29 cellular contexts compared by ENCODE assay signal in genomic region chr6:87743454-87743853, GRCh38.
"Had no signal": no experiment of that assay in that cellular context is flagged by ENCODE, and none has a peak within 500 bp of the region (broad histone marks: within the 10 kb centered on the region; RNA-seq: fewer than 3 reads in every experiment).

No MANE protein-coding gene starts in this region.

- H2AFZ ChIP-seq: hepatocyte had no signal

- H3K27ac Mint-ChIP-seq: activated CD8-positive, alpha-beta T cell treated with anti-CD3 and anti-CD28 coated beads for 36 hours; progenitor cell of endocrine pancreas; stimulated activated naive B cell treated with anti-CD40 and anti-IgM and Interleukin-4, amounts not matched to agents 10 μg/mL and 1 μg/mL and 100 μg/mL, for 72 hours had no signal

- H3K36me3 Mint-ChIP-seq: natural killer cell had no signal

- H3K27me3 Mint-ChIP-seq: activated CD8-positive, alpha-beta T cell treated with anti-CD3 and anti-CD28 coated beads for 36 hours; progenitor cell of endocrine pancreas; stimulated activated naive B cell treated with anti-CD40 and anti-IgM and Interleukin-4, amounts not matched to agents 10 μg/mL and 1 μg/mL and 100 μg/mL, for 72 hours had no signal

- H3K9me3 Mint-ChIP-seq: activated CD8-positive, alpha-beta T cell treated with anti-CD3 and anti-CD28 coated beads for 36 hours; natural killer cell had no signal

- ATAC-seq: activated CD8-positive, alpha-beta T cell treated with anti-CD3 and anti-CD28 coated beads for 36 hours; activated naive CD4-positive, alpha-beta T cell treated with anti-CD3 and anti-CD28 coated beads, Interleukin-2, amount 50 U/mL, for 72 hours; activated T-cell treated with anti-CD3 and anti-CD28 coated beads, Interleukin-2, amount 50 U/mL, for 72 hours; gastrocnemius medialis; natural killer cell; sciatic nerve; stimulated activated naive B cell treated with anti-CD40 and anti-IgM and Interleukin-4, amounts not matched to agents 10 μg/mL and 1 μg/mL and 100 μg/mL, for 72 hours; upper lobe of right lung had no signal

- DNase-seq: activated CD4-positive, alpha-beta T cell treated with anti-CD3 and anti-CD28 coated beads, Interleukin-2, amount 50 U/mL, for 1 hour; activated CD4-positive, CD25-positive, alpha-beta regulatory T cell treated with anti-CD3 and anti-CD28 coated beads, Interleukin-2, amount 50 U/mL, for 72 hours; activated CD8-positive, alpha-beta T cell treated with anti-CD3 and anti-CD28 coated beads for 36 hours; activated naive CD4-positive, alpha-beta T cell; activated T-cell treated with anti-CD3 and anti-CD28 coated beads for 4 hours; activated T-cell treated with anti-CD3 and anti-CD28 coated beads, Interleukin-2, amount 50 U/mL, for 72 hours; dorsolateral prefrontal cortex; effector memory CD4-positive, alpha-beta T cell; erythroblast; gastrocnemius medialis; islet precursor cell; left ventricle myocardium inferior; mesendoderm; natural killer cell; stimulated activated CD4-positive, alpha-beta T cell treated with anti-CD3 and anti-CD28 coated beads, Interleukin-12 subunit alpha, Interleukin-12 subunit beta, amount 100 ng/mL, for 4 hours; stimulated activated CD4-positive, alpha-beta T cell treated with anti-CD3 and anti-CD28 coated beads, Interleukin-4, amount 100 ng/mL, for 24 hours; stimulated activated naive B cell treated with anti-CD40 and anti-IgM and Interleukin-4, amounts not matched to agents 10 μg/mL and 1 μg/mL and 100 μg/mL, for 72 hours; stomach; T-helper 2 cell; tibial artery; upper lobe of right lung had no signal

- H3K4me1 ChIP-seq: gastrocnemius medialis, left ventricle myocardium inferior, stomach, tibial artery, upper lobe of right lung had no signal

- H3K36me3 ChIP-seq: gastrocnemius medialis, left ventricle myocardium inferior, stomach, tibial artery, upper lobe of right lung had no signal

- H3K4me3 Mint-ChIP-seq: activated CD8-positive, alpha-beta T cell treated with anti-CD3 and anti-CD28 coated beads for 36 hours; natural killer cell; stimulated activated naive B cell treated with anti-CD40 and anti-IgM and Interleukin-4, amounts not matched to agents 10 μg/mL and 1 μg/mL and 100 μg/mL, for 72 hours had no signal

- H3K79me2 ChIP-seq: hepatocyte had no signal

- H3K4me2 ChIP-seq: hepatocyte had no signal

- H3K27ac ChIP-seq: dorsolateral prefrontal cortex, gastrocnemius medialis, hepatocyte, left ventricle myocardium inferior, skin epidermis, stomach, tibial artery, upper lobe of right lung had no signal

- FAIRE-seq: bronchial epithelial cell, colon had no signal

- H3K4me3 ChIP-seq: dorsolateral prefrontal cortex, gastrocnemius medialis, hepatocyte, left ventricle myocardium inferior, lung, skin epidermis, stomach, tibial artery, upper lobe of right lung had no signal

- H3K9me3 ChIP-seq: gastrocnemius medialis, left ventricle myocardium inferior, stomach, tibial artery, upper lobe of right lung had no signal

- H3K27me3 ChIP-seq: dorsolateral prefrontal cortex, gastrocnemius medialis, hepatocyte, stomach, tibial artery, upper lobe of right lung had no signal
